8 cellular contexts compared by ENCODE assay signal in genomic region chr12:47705239-47705570, GRCh38. TPM values are rescaled to one million over a fixed set of nuclear protein-coding genes. Genes with fewer than 3 reads are reported as not detected.
A peak's percentile ranks its signal among the peaks of the same experiment; 100 is the strongest.
DNase-seq lines count a peak whose midpoint lies in the region; ATAC-seq and TF ChIP-seq lines count a peak whose summit lies in the region.

No MANE protein-coding gene starts in this region.

- H3K79me2 ChIP-seq in trophoblast cell (ENCODE audit: control insufficient read depth, insufficient read depth, low read length, poor library complexity), result peaks cover 7% of the 10 kb centered on the region

- intact Hi-C loops in Panc1 (cut with micrococcal nuclease; ENCODE audit: unreplicated experiment), result no loop called here

- DNase-seq in GM06990 (ENCODE audit: extremely low read depth, insufficient read length) (no peak), Panc1 (ENCODE audit: low read depth, low spot score) (no peak), epithelial cell of proximal tubule (ENCODE audit: low read depth) (no peak), trophoblast cell (no peak), NOMO-1 treated with DMSO at 0.1 percent for 48 hours (lab: John Stamatoyannopoulos, UW; ENCODE audit: unreplicated experiment) (no peak), CD1c-positive myeloid dendritic cell (ENCODE audit: extremely low spot score) (no peak), GM10248 (ENCODE audit: extremely low spot score) (no peak), activated gamma-delta T cell treated with Interleukin-2 at 50 U/mL for 16 hours (no peak)

- peak overlapping the region; percentile 85 for H4K12ac ChIP-seq in trophoblast cell (ENCODE audit: low read depth, low read length)

- H3K23ac ChIP-seq in trophoblast cell (ENCODE audit: low read length), result no peak overlapping the region

- no peaks in the 10 kb centered on the region for H3K9me3 ChIP-seq in Panc1 (ENCODE audit: control insufficient read depth, insufficient read depth, low read depth, low read length)
- H3K9me3 ChIP-seq in trophoblast cell (ENCODE audit: insufficient read depth, low read depth, low read length), result no peaks in the 10 kb centered on the region

- WGBS in trophoblast cell (ENCODE audit: extremely low coverage, insufficient coverage, insufficient read length), result no CpG with 5 or more reads among the region's 9 CpGs

- H3K4me3 ChIP-seq in GM06990 (replicated peaks; ENCODE audit: low read depth, low read length), result peak overlapping the region; percentile 93
- peak overlapping the region; percentile 57 to 87 for H3K4me3 ChIP-seq in Panc1 (ENCODE audit: low read depth in 2 of 2, low read length in 2 of 2)
- peak overlapping the region; percentile 66 for H3K4me3 ChIP-seq in epithelial cell of proximal tubule (ENCODE audit: low read depth, low read length)
- peak overlapping the region; percentile 100 for H3K4me3 ChIP-seq in trophoblast cell (ENCODE audit: low read depth, low read length)

- no peaks in the 10 kb centered on the region for H3K27me3 ChIP-seq in GM06990 (replicated peaks; ENCODE audit: control insufficient read depth, insufficient read depth, low read length)
- H3K27me3 ChIP-seq in Panc1 (ENCODE audit: control insufficient read depth, insufficient read depth, low read length), result no peaks in the 10 kb centered on the region
- H3K27me3 ChIP-seq in trophoblast cell (ENCODE audit: insufficient read depth, low read length), result no peaks in the 10 kb centered on the region

- no peak for ATAC-seq in Panc1

- CTCF ChIA-PET in Panc1 (lab: Charles Lee), result no interaction called here
- CTCF ChIA-PET in GM10248 (lab: Yijun Ruan, JAX), result interaction anchor here (0.8 to 46.2 kb wide), 6 partner anchors 11 to 133 kb away, joined by 3 to 1524 read pairs (median 6); partner anchors contain the start of gene SLC48A1

- no peak overlapping the region for H2AK5ac ChIP-seq in trophoblast cell (ENCODE audit: low read length)

- peak overlapping the region; percentile 84 for H3K14ac ChIP-seq in trophoblast cell (ENCODE audit: low read length)

- H3K4me2 ChIP-seq in trophoblast cell (ENCODE audit: low read length), result peak overlapping the region; percentile 85

- no peak overlapping the region for H2BK5ac ChIP-seq in trophoblast cell (ENCODE audit: low read depth, low read length, poor library complexity)

- BruUV-seq in Panc1 (replicated peaks; lab: Mats Ljungman, UMichigan), result no TSS peak

- H3K4me1 ChIP-seq in Panc1 (ENCODE audit: control insufficient read depth, insufficient read depth, low read length), result peaks cover 16% of the 10 kb centered on the region
- no peaks in the 10 kb centered on the region for H3K4me1 ChIP-seq in trophoblast cell (ENCODE audit: control insufficient read depth in 1 of 2, insufficient read depth in 2 of 2, low read length in 2 of 2)

- POLR2A ChIA-PET in Panc1 (lab: Charles Lee) (no interaction called here), GM10248 (lab: Yijun Ruan, JAX) (no interaction called here)

- no peak overlapping the region for H4K91ac ChIP-seq in trophoblast cell (ENCODE audit: low read depth, low read length)

- no peak for TF ChIP-seq CTCF in GM06990 (IDR thresholded peaks at IDR 0.05; ENCODE audit: insufficient read depth, low read length, poor library complexity, severe bottlenecking)
- TF ChIP-seq CTCF in Panc1 (IDR thresholded peaks at IDR 0.05), result no peak
- no peak for TF ChIP-seq CTCF in epithelial cell of proximal tubule (conservative IDR thresholded peaks at IDR 0.05; ENCODE audit: low read depth, low read length)
- TF ChIP-seq CTCF in GM10248 (IDR thresholded peaks at IDR 0.05; ENCODE audit: control extremely low read depth, extremely low read depth, low read depth, missing control alignments), result no peak

- peak overlapping the region; percentile 85 for H3K4ac ChIP-seq in trophoblast cell (ENCODE audit: low read depth, low read length)

- H3K79me1 ChIP-seq in trophoblast cell (ENCODE audit: low read length), result peaks cover 4% of the 10 kb centered on the region

- peak overlapping the region; percentile 95 for H4K8ac ChIP-seq in trophoblast cell (ENCODE audit: low read depth, low read length)

- H3K18ac ChIP-seq in trophoblast cell (ENCODE audit: low read length), result peak overlapping the region; percentile 97

- no peak overlapping the region for H2BK120ac ChIP-seq in trophoblast cell (ENCODE audit: insufficient read depth, low read length, poor library complexity)

- in situ Hi-C loops in Panc1 (cut with HindIII; ENCODE audit: low pct_unique_long_range_greater_than_20kb, low sequenced_read_pairs), result no loop called here

- H3K27ac ChIP-seq in Panc1 (ENCODE audit: low read length), result peak overlapping the region; percentile 99
- no peak overlapping the region for H3K27ac ChIP-seq in trophoblast cell (ENCODE audit: low read depth, low read length)

- H3K36me3 ChIP-seq in GM06990 (ENCODE audit: control insufficient read depth, insufficient read depth, low read length) (peaks cover 2% of the 10 kb centered on the region), Panc1 (ENCODE audit: control insufficient read depth, insufficient read depth, low read length) (peaks cover 2% of the 10 kb centered on the region), trophoblast cell (ENCODE audit: control insufficient read depth in 1 of 2, insufficient read depth in 2 of 2, low read length in 2 of 2) (peaks cover 0 to 5% of the 10 kb centered on the region in 2 experiments)

- peak overlapping the region; percentile 85 for H3K9ac ChIP-seq in trophoblast cell (ENCODE audit: low read length)

- no peak overlapping the region for H2BK12ac ChIP-seq in trophoblast cell (ENCODE audit: low read length)

- H2AFZ ChIP-seq in trophoblast cell (ENCODE audit: insufficient read depth, low read length, poor library complexity), result peak overlapping the region; percentile 95

RNA-seq across cellular contexts. Expression of gene RPAP3, which starts 0.6 kb away (rescaled TPM):
- total RNA-seq in Panc1 (2021; ENCODE audit: unreplicated experiment) (47.3 TPM), epithelial cell of proximal tubule (19.2 and 23.1 TPM in 2 replicates)
- 18.4 TPM for polyA plus RNA-seq in Panc1 (2012; ENCODE audit: insufficient read length)
- 30.6 and 32.7 TPM in 2 replicates for polyA plus RNA-seq in trophoblast cell (2013)

RNA-seq across cellular contexts. Expression of gene ENDOU, which starts 20.1 kb away (rescaled TPM):
- not detected for total RNA-seq in Panc1 (2021; ENCODE audit: unreplicated experiment)
- not detected for polyA plus RNA-seq in Panc1 (2012; ENCODE audit: insufficient read length)
- total RNA-seq in epithelial cell of proximal tubule, result not detected in 2 replicates
- 26.2 and 28.2 TPM in 2 replicates for polyA plus RNA-seq in trophoblast cell (2013)

RNA-seq across cellular contexts. Expression of gene RAPGEF3, which starts 53.5 kb away (rescaled TPM):
- total RNA-seq in Panc1 (2021; ENCODE audit: unreplicated experiment) (5.8 TPM), epithelial cell of proximal tubule (8.5 and 102 TPM in 2 replicates)
- 2.5 TPM for polyA plus RNA-seq in Panc1 (2012; ENCODE audit: insufficient read length)
- 0.68 and 0.78 TPM in 2 replicates for polyA plus RNA-seq in trophoblast cell (2013)
